In genomic region chr12:130830246-130830551, GRCh38 we compare ENCODE assay signal across 1 cellular context.
TF ChIP-seq lines count a peak whose summit lies in the region.

No MANE protein-coding gene starts in this region.

TF ChIP-seq in WTC11, 78 proteins besides CTCF, POLR2A, EP300 and RAD21:
- TF ChIP-seq ZNF423 (CRISPR knock-in tag; IDR thresholded peaks at IDR 0.05) (peak; percentile 74), ZSCAN18 (CRISPR knock-in tag; IDR thresholded peaks at IDR 0.05) (no peak)
